In the genomic region with DNA sequence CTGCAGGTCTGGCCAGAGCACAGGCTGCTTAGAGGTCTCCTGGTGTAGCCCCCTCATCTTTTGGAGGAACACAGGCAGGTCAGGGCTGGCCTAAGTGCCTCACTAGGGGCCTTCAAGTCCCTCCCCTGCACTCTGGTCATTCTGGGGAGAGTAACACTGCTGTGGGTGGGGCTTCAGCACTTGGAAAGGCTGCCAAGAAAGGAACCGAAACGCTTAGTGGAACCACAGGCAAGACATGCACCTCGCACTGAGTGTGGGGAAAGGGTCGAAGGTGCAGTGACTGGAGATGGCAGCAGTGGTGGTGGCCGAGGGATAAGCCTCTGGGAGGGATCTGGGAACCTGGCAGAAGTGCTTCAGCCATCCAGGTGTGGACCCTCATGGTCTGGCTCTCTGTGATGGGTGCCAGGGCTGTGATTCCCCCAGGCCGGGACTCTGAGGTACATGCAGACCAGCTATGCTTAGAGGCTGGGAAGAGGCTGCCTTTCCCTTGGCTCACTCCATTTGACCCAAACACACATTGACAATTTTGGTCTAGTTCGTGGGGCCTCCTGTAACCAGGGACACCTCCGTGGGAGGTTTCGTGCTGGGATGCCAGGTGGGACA, we compare ENCODE assay signal across 17 cellular contexts.
"Had no signal": no experiment of that assay in that cellular context is flagged by ENCODE, and none has a peak within 500 bp of the region (broad histone marks: within the 10 kb centered on the region; RNA-seq: fewer than 3 reads in every experiment).

No MANE protein-coding gene starts in this region.

- DNase-seq: activated naive CD4-positive, alpha-beta T cell treated with Interleukin-2 at 50 U/mL for 16 hours; activated naive CD8-positive, alpha-beta T cell treated with anti-CD3 and anti-CD28 coated beads for 36 hours; activated T-cell treated with anti-CD3 and anti-CD28 coated beads, Interleukin-2, amount 50 U/mL, for 48 hours; hippocampal formation; left ventricle myocardium inferior; naive thymus-derived CD8-positive, alpha-beta T cell; pancreas; right cardiac atrium; stimulated activated CD4-positive, alpha-beta T cell treated with anti-CD3 and anti-CD28 coated beads, Interleukin-1b, Interleukin-23, amount 100 ng/mL, for 48 hours; stimulated activated naive CD8-positive, alpha-beta T cell treated with anti-CD3 and anti-CD28 coated beads, Interleukin-15, amount 100 ng/mL, for 72 hours; trophoblast cell; uterus had no signal

- FAIRE-seq: astrocyte, colon, frontal cortex, pancreas, TTC549 had no signal

- H3K9me3 ChIP-seq: esophagus muscularis mucosa, left ventricle myocardium inferior, pancreas, uterus had no signal

- H3K4me3 ChIP-seq: esophagus muscularis mucosa, left ventricle myocardium inferior, pancreas, uterus had no signal

- H3K27ac ChIP-seq: esophagus muscularis mucosa, left ventricle myocardium inferior, pancreas, uterus had no signal

- H3K4me1 ChIP-seq: esophagus muscularis mucosa, left ventricle myocardium inferior, pancreas, uterus had no signal

- H3K36me3 ChIP-seq: esophagus muscularis mucosa, left ventricle myocardium inferior, pancreas, uterus had no signal

- ATAC-seq: naive thymus-derived CD8-positive, alpha-beta T cell; pancreas; right cardiac atrium; stimulated activated naive CD8-positive, alpha-beta T cell treated with anti-CD3 and anti-CD28 coated beads, Interleukin-15, amount 100 ng/mL, for 72 hours had no signal

- H3K27me3 ChIP-seq: pancreas, uterus had no signal
